Comparison of ENCODE assay signal across 19 cellular contexts in the genomic region with DNA sequence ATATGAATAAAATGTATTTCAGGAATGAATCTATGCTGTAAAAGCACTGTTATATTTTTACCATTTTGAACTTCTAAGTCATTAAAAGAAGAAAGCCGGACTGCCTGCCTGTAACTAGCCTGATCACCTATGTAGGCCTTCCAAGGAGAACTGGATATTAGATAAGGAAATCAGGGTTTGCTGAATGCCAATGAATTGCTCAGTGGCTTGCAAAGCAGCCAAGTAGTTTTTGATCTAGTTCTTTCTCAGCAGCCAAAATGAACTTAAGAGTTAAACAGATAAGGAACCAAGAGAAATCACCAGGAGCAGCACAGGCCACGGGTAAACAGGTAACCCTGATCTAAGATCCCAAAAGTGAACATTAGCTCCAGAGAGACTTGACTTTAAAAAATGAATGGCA. TPM values are rescaled to one million over a fixed set of nuclear protein-coding genes. Genes with fewer than 3 reads are reported as not detected.
DNase-seq lines count a peak whose midpoint lies in the region; ATAC-seq, FAIRE-seq and TF ChIP-seq lines count a peak whose summit lies in the region.
"Had no signal": no experiment of that assay in that cellular context is flagged by ENCODE, and none has a peak within 500 bp of the region (broad histone marks: within the 10 kb centered on the region; RNA-seq: fewer than 3 reads in every experiment).

No MANE protein-coding gene starts in this region.

- peaks cover 76% of the 10 kb centered on the region for H3K79me2 ChIP-seq in GM23248 (ENCODE audit: insufficient read depth)
- peaks cover 73% of the 10 kb centered on the region for H3K79me2 ChIP-seq in astrocyte (ENCODE audit: insufficient read depth, low read length)

- peaks cover 79% of the 10 kb centered on the region for H3F3A ChIP-seq in GM23248 (ENCODE audit: insufficient read depth)

- no peaks in the 10 kb centered on the region for H3K9me3 Mint-ChIP-seq in astrocyte (ENCODE audit: unreplicated experiment)
- no peaks in the 10 kb centered on the region for H3K9me3 Mint-ChIP-seq in activated naive CD4-positive, alpha-beta T cell treated with anti-CD3 and anti-CD28 coated beads for 36 hours
- H3K9me3 Mint-ChIP-seq: activated naive CD4-positive, alpha-beta T cell treated with anti-CD3 and anti-CD28 coated beads, Interleukin-2, amount 50 U/mL, for 72 hours; CD8-positive, alpha-beta T cell had no signal

- H4K20me1 ChIP-seq in GM23248 (ENCODE audit: insufficient read depth): peaks cover 4% of the 10 kb centered on the region; the same call in 1 of the 2 replicates
- peaks cover 55% of the 10 kb centered on the region for H4K20me1 ChIP-seq in astrocyte (ENCODE audit: insufficient read depth, low read length)

- H3K9ac ChIP-seq in GM23248: peak overlapping the region; percentile 47
- peak overlapping the region; percentile 21 for H3K9ac ChIP-seq in astrocyte (ENCODE audit: low read length)
- peak overlapping the region; percentile 63 for H3K9ac ChIP-seq in skeletal muscle satellite cell (ENCODE audit: low read depth, low read length)

- no peaks in the 10 kb centered on the region for H3K9me3 ChIP-seq in GM23248 (ENCODE audit: low read depth)
- no peaks in the 10 kb centered on the region for H3K9me3 ChIP-seq in astrocyte (ENCODE audit: insufficient read depth, low read depth, low read length)
- H3K9me3 ChIP-seq in skeletal muscle satellite cell (replicated peaks; ENCODE audit: low read length): no peaks in the 10 kb centered on the region

- H3K27me3 ChIP-seq in GM23248 (replicated peaks; ENCODE audit: insufficient read depth) (no peaks in the 10 kb centered on the region), astrocyte (ENCODE audit: insufficient read depth, low read length) (no peaks in the 10 kb centered on the region), skeletal muscle satellite cell (ENCODE audit: control insufficient read depth, insufficient read depth, low read length) (no peaks in the 10 kb centered on the region)

- DNase-seq in GM23248 (no peak), astrocyte (ENCODE audit: low read depth) (peak; percentile 42), fibroblast of villous mesenchyme (ENCODE audit: low read depth) (no peak), middle frontal gyrus (ENCODE audit: extremely low spot score, low spot score) (no peak), COLO829 (ENCODE audit: low spot score) (no peak)
- DNase-seq in activated naive CD4-positive, alpha-beta T cell treated with anti-CD3 and anti-CD28 coated beads for 36 hours: no peak
- DNase-seq: activated CD8-positive, alpha-beta memory T cell treated with anti-CD3 and anti-CD28 coated beads, Interleukin-2, amount 50 U/mL, for 4 hours; CD8-positive, alpha-beta T cell; erythroblast; left ventricle myocardium superior; MV-4-11; NCI-H2107; NCI-H774; stimulated activated naive CD4-positive, alpha-beta T cell treated with Interleukin-2 at 50 U/mL for 16 hours had no signal

- H3K4me1 ChIP-seq in GM23248 (ENCODE audit: insufficient read depth): peaks cover 57% of the 10 kb centered on the region
- peaks cover 48% of the 10 kb centered on the region for H3K4me1 ChIP-seq in astrocyte (ENCODE audit: insufficient read depth, low read length)
- peaks cover 60% of the 10 kb centered on the region for H3K4me1 ChIP-seq in skeletal muscle satellite cell (ENCODE audit: control insufficient read depth, insufficient read depth, low read length)

- no peak for FAIRE-seq in astrocyte (lab: Jason Lieb, UNC)

- no peaks in the 10 kb centered on the region for H3K9me2 ChIP-seq in GM23248 (ENCODE audit: insufficient read depth)

- H3K4me1 Mint-ChIP-seq in astrocyte (ENCODE audit: low read depth, unreplicated experiment): peaks cover 38% of the 10 kb centered on the region
- peaks cover 11% of the 10 kb centered on the region for H3K4me1 Mint-ChIP-seq in activated naive CD4-positive, alpha-beta T cell treated with anti-CD3 and anti-CD28 coated beads for 36 hours (ENCODE audit: low read depth)

- no peak overlapping the region for H3K4me3 Mint-ChIP-seq in astrocyte (ENCODE audit: unreplicated experiment)
- H3K4me3 Mint-ChIP-seq in activated naive CD4-positive, alpha-beta T cell treated with anti-CD3 and anti-CD28 coated beads for 36 hours: no peak overlapping the region
- H3K4me3 Mint-ChIP-seq: CD8-positive, alpha-beta T cell had no signal

- no peaks in the 10 kb centered on the region for H3K27me3 Mint-ChIP-seq in astrocyte (ENCODE audit: low read depth, unreplicated experiment)
- peaks cover 6% of the 10 kb centered on the region for H3K27me3 Mint-ChIP-seq in activated naive CD4-positive, alpha-beta T cell treated with anti-CD3 and anti-CD28 coated beads for 36 hours (ENCODE audit: low read depth)

- peaks cover 32% of the 10 kb centered on the region for H3K36me3 ChIP-seq in GM23248 (ENCODE audit: low read depth)
- H3K36me3 ChIP-seq in astrocyte (ENCODE audit: insufficient read depth, low read length): peaks cover 17% of the 10 kb centered on the region
- peaks cover 34% of the 10 kb centered on the region for H3K36me3 ChIP-seq in skeletal muscle satellite cell (ENCODE audit: insufficient read depth, low read length)

- 73 to 78% methylated on average over 2 of the region's 2 CpGs for WGBS in GM23248 (ENCODE audit: low coverage in 1 of 2, low lambda C conversion rate in 2 of 2, missing lambda C conversion rate in 2 of 2), 2 experiments

- in situ Hi-C loops in GM23248 (cut with MboI): no loop called here

- H2AFZ ChIP-seq in GM23248 (no peak overlapping the region), astrocyte (ENCODE audit: low read depth, low read length) (no peak overlapping the region)

- H3K4me2 ChIP-seq in GM23248 (ENCODE audit: unreplicated experiment) (peak overlapping the region; percentile 72), astrocyte (ENCODE audit: low read length) (peak overlapping the region; percentile 85), skeletal muscle satellite cell (ENCODE audit: low read length) (peak overlapping the region; percentile 83)

- H3K27ac Mint-ChIP-seq in astrocyte (ENCODE audit: unreplicated experiment): peak overlapping the region; percentile 66
- H3K27ac Mint-ChIP-seq in activated naive CD4-positive, alpha-beta T cell treated with anti-CD3 and anti-CD28 coated beads for 36 hours: no peak overlapping the region
- H3K27ac Mint-ChIP-seq: activated naive CD4-positive, alpha-beta T cell treated with anti-CD3 and anti-CD28 coated beads, Interleukin-2, amount 50 U/mL, for 72 hours; CD8-positive, alpha-beta T cell had no signal

- no peak for TF ChIP-seq CTCF in astrocyte (IDR thresholded peaks at IDR 0.05; ENCODE audit: insufficient read depth, low read depth, low read length)
- TF ChIP-seq CTCF in fibroblast of villous mesenchyme (IDR thresholded peaks at IDR 0.05; ENCODE audit: insufficient read depth, low read depth, low read length): no peak

- H3K36me3 Mint-ChIP-seq in astrocyte (ENCODE audit: low read depth, unreplicated experiment): peaks cover 17% of the 10 kb centered on the region
- peaks cover 2% of the 10 kb centered on the region for H3K36me3 Mint-ChIP-seq in activated naive CD4-positive, alpha-beta T cell treated with anti-CD3 and anti-CD28 coated beads for 36 hours (ENCODE audit: low read depth)

- H3K4me3 ChIP-seq in GM23248 (peak overlapping the region; percentile 67), astrocyte (ENCODE audit: insufficient read depth, low read depth, low read length) (peak overlapping the region; percentile 28), fibroblast of villous mesenchyme (ENCODE audit: low read depth, low read length) (peak overlapping the region; percentile 99), skeletal muscle satellite cell (ENCODE audit: low read length) (peak overlapping the region; percentile 64)

- CTCF ChIA-PET in activated naive CD4-positive, alpha-beta T cell treated with anti-CD3 and anti-CD28 coated beads for 36 hours (lab: Charles Lee): no interaction called here

- peak overlapping the region; percentile 93; the same call in 1 of the 2 replicates for H3K27ac ChIP-seq in GM23248
- no peak overlapping the region for H3K27ac ChIP-seq in astrocyte (ENCODE audit: low read depth, low read length)

- intact Hi-C loops in activated naive CD4-positive, alpha-beta T cell treated with anti-CD3 and anti-CD28 coated beads for 36 hours (cut with micrococcal nuclease): no loop called here

- ATAC-seq in HG02938 (IDR thresholded peaks at IDR 0.05; ENCODE audit: unreplicated experiment): no peak
- ATAC-seq: activated CD4-positive, CD25-positive, alpha-beta regulatory T cell treated with anti-CD3 and anti-CD28 coated beads, Interleukin-2, amount 50 U/mL, for 24 hours; activated naive CD4-positive, alpha-beta T cell treated with anti-CD3 and anti-CD28 coated beads, Interleukin-2, amount 50 U/mL, for 72 hours; CD8-positive, alpha-beta T cell; left ventricle myocardium superior; sciatic nerve had no signal

RNA-seq across cellular contexts. Expression of a gene that starts 3.3 kb away (rescaled TPM):
- 1,082 and 1,164 TPM in 2 replicates for total RNA-seq in GM23248 (2014; rRNA removed; shearing (Covaris generic))
- polyA plus RNA-seq in GM23248 (2016; fragmentation: Nextera tagmentation; extraction: Ambion mirVana): 1,730 and 1,770 TPM in 2 replicates
- 682 and 793 TPM in 2 replicates for total RNA-seq in astrocyte
- total RNA-seq in fibroblast of villous mesenchyme: 811 and 939 TPM in 2 replicates
- total RNA-seq in skeletal muscle satellite cell (2012; rRNA removed): 1,097 and 1,175 TPM in 2 replicates
- 10 to 100 TPM; 98.4 to 99.5 TPM for total RNA-seq in activated naive CD4-positive, alpha-beta T cell treated with anti-CD3 and anti-CD28 coated beads for 36 hours

Comparison
In these comparisons a context has a peak if more than half of its experiments do, and no peak if none do; other contexts are left out.
1. H3K4me3 ChIP-seq: peak in every context shown above with its lines; median percentile 99 in fibroblast of villous mesenchyme; 67 in GM23248; 64 in skeletal muscle satellite cell; 28 in astrocyte.